30 cellular contexts compared by ENCODE assay signal in the genomic region with DNA sequence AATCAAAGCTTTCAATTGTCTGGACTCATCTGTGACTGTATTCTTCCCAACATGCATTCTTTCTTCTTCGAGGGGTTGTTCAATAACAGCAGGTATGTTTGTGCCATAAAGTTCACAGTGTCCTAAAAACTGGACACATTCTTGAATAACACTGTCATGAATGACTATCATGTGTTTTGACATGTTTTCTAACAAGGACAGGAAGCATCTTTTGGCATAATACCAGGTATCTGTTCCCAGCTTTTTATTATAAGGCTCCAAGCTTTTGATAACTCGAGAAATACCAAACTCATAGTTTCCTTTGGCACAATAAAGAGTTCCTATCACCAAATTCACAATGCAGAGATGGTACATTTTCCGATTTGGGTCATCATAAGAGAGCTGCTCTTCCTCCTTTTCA.
"Had no signal": no experiment of that assay in that cellular context is flagged by ENCODE, and none has a peak within 500 bp of the region (broad histone marks: within the 10 kb centered on the region; RNA-seq: fewer than 3 reads in every experiment).

No MANE protein-coding gene starts in this region.

- DNase-seq: activated CD4-positive, alpha-beta memory T cell treated with anti-CD3 and anti-CD28 coated beads, Interleukin-2, amount 10 ng/mL, durations not matched to agents 7 days and 5 days; activated CD4-positive, alpha-beta T cell treated with anti-CD3 and anti-CD28 coated beads for 1 hour; activated CD4-positive, alpha-beta T cell treated with anti-CD3 and anti-CD28 coated beads for 48 hours; activated CD4-positive, CD25-positive, alpha-beta regulatory T cell; activated CD8-positive, alpha-beta memory T cell treated with anti-CD3 and anti-CD28 coated beads for 24 hours; activated CD8-positive, alpha-beta memory T cell treated with anti-CD3 and anti-CD28 coated beads, Interleukin-2, amount 10 ng/mL, durations not matched to agents 7 days and 5 days; activated CD8-positive, alpha-beta memory T cell treated with anti-CD3 and anti-CD28 coated beads, Interleukin-2, amount 50 U/mL, for 48 hours; activated effector memory CD4-positive, alpha-beta T cell treated with Interleukin-2 at 50 U/mL for 16 hours; activated naive CD4-positive, alpha-beta T cell treated with anti-CD3 and anti-CD28 coated beads, Interleukin-2, amount 50 U/mL, for 16 hours; activated naive CD8-positive, alpha-beta T cell treated with anti-CD3 and anti-CD28 coated beads, Interleukin-2, amount 10 ng/mL, durations not matched to agents 7 days and 5 days; activated T-cell treated with anti-CD3 and anti-CD28 coated beads, Interleukin-2, amount 50 U/mL, for 48 hours; amygdala; MM.1S; NCI-H1092; NCI-H1436 treated with DMSO at 0.1 percent for 48 hours; NCI-H1694 treated with DMSO at 0.1 percent for 48 hours; NCI-H2029; NCI-H345; NCI-H524 treated with DMSO at 0.1 percent for 48 hours; NK-92 treated with Interleukin-12 subunit alpha and Interleukin-12 subunit beta, amount 100 ng/mL, for 24 hours; OCI-M1; Right ventricle myocardium superior; SW 1271; T-helper 1 cell; T-helper 2 cell; T-helper 9 cell; WERI-Rb-1 had no signal

- H3K9me3 Mint-ChIP-seq: activated CD4-positive, alpha-beta memory T cell treated with anti-CD3 and anti-CD28 coated beads, Interleukin-2, amount 10 ng/mL, durations not matched to agents 7 days and 5 days had no signal

- H3K9ac ChIP-seq: KMS-11 had no signal

- H3K36me3 ChIP-seq: ascending aorta, breast epithelium had no signal

- H3K4me2 ChIP-seq: KMS-11 had no signal

- H3K27ac ChIP-seq: ascending aorta, breast epithelium, KMS-11, WERI-Rb-1 had no signal

- ATAC-seq: activated CD8-positive, alpha-beta memory T cell treated with anti-CD3 and anti-CD28 coated beads, Interleukin-2, amount 10 ng/mL, durations not matched to agents 7 days and 5 days had no signal

- H3K4me1 ChIP-seq: ascending aorta, breast epithelium had no signal

- H3K27ac Mint-ChIP-seq: activated CD4-positive, alpha-beta memory T cell treated with anti-CD3 and anti-CD28 coated beads, Interleukin-2, amount 10 ng/mL, durations not matched to agents 7 days and 5 days; activated naive CD8-positive, alpha-beta T cell treated with anti-CD3 and anti-CD28 coated beads, Interleukin-2, amount 10 ng/mL, durations not matched to agents 7 days and 5 days had no signal

- H3K27me3 ChIP-seq: ascending aorta, breast epithelium had no signal

- H3K4me1 Mint-ChIP-seq: activated naive CD8-positive, alpha-beta T cell treated with anti-CD3 and anti-CD28 coated beads, Interleukin-2, amount 10 ng/mL, durations not matched to agents 7 days and 5 days had no signal

- H3K4me3 Mint-ChIP-seq: activated naive CD8-positive, alpha-beta T cell treated with anti-CD3 and anti-CD28 coated beads, Interleukin-2, amount 10 ng/mL, durations not matched to agents 7 days and 5 days had no signal

- H3K9me3 ChIP-seq: ascending aorta, breast epithelium had no signal

- H3K4me3 ChIP-seq: ascending aorta, breast epithelium had no signal
